In genomic region chr6:157832250-157832967, GRCh38 we compare ENCODE assay signal across 1 cellular context.
TF ChIP-seq lines count a peak whose summit lies in the region.

No MANE protein-coding gene starts in this region.

TF ChIP-seq in GM23338, 12 proteins besides CTCF, POLR2A, EP300 and RAD21 (continued from another document):
- no peak for TF ChIP-seq EZH2phosphoT487 (IDR thresholded peaks at IDR 0.05; ENCODE audit: unreplicated experiment)
- no peak for TF ChIP-seq POLR2AphosphoS5 (IDR thresholded peaks at IDR 0.05; ENCODE audit: low read depth)
- no peak for TF ChIP-seq CREB1 (CRISPR knock-in tag; IDR thresholded peaks at IDR 0.05; ENCODE audit: low read depth)
- no peak for TF ChIP-seq JUNB (IDR thresholded peaks at IDR 0.05; ENCODE audit: unreplicated experiment)
- TF ChIP-seq NANOG (IDR thresholded peaks at IDR 0.05; ENCODE audit: borderline replicate concordance): no peak
- no peak for TF ChIP-seq ETS1 (IDR thresholded peaks at IDR 0.05)
